22 cellular contexts compared by ENCODE assay signal in genomic region chr2:148604927-148605326, GRCh38.
"Had no signal": no experiment of that assay in that cellular context is flagged by ENCODE, and none has a peak within 500 bp of the region (broad histone marks: within the 10 kb centered on the region; RNA-seq: fewer than 3 reads in every experiment).

No MANE protein-coding gene starts in this region.

- ATAC-seq: left cardiac atrium; left lung; naive thymus-derived CD8-positive, alpha-beta T cell; sciatic nerve; stimulated activated naive CD8-positive, alpha-beta T cell treated with anti-CD3 and anti-CD28 coated beads, Interleukin-15, amount 100 ng/mL, for 72 hours had no signal

- H3K4me1 ChIP-seq: colonic mucosa, esophagus squamous epithelium, left lung, prostate gland, right atrium auricular region, suprapubic skin, transverse colon had no signal

- H3K27ac ChIP-seq: colonic mucosa, esophagus squamous epithelium, left lung, prostate gland, right atrium auricular region, suprapubic skin, transverse colon had no signal

- H3K27me3 ChIP-seq: colonic mucosa, left lung, right atrium auricular region, suprapubic skin, transverse colon had no signal

- DNase-seq: colonic mucosa; effector CD8-positive, alpha-beta T cell; erythroblast; esophagus squamous epithelium; head of caudate nucleus; left cardiac atrium; left lung; naive thymus-derived CD8-positive, alpha-beta T cell; nephron progenitor cell; nucleus accumbens; stimulated activated CD4-positive, alpha-beta T cell treated with anti-CD3 and anti-CD28 coated beads, Interleukin-12 subunit alpha, Interleukin-12 subunit beta, amount 100 ng/mL, for 4 hours; stimulated activated CD4-positive, alpha-beta T cell treated with anti-CD3 and anti-CD28 coated beads, Interleukin-1b, Interleukin-23, amount 100 ng/mL, for 48 hours; stimulated activated CD4-positive, alpha-beta T cell treated with anti-CD3 and anti-CD28 coated beads, Interleukin-4, amount 100 ng/mL, for 1 hour; stimulated activated CD8-positive, alpha-beta memory T cell treated with anti-CD3 and anti-CD28 coated beads, Interleukin-4, amount 100 ng/mL, for 48 hours; stimulated activated naive CD4-positive, alpha-beta T cell; stimulated activated naive CD8-positive, alpha-beta T cell treated with anti-CD3 and anti-CD28 coated beads, Interleukin-15, amount 100 ng/mL, for 72 hours; transverse colon had no signal

- H3K36me3 ChIP-seq: colonic mucosa, esophagus squamous epithelium, left lung, prostate gland, right atrium auricular region, suprapubic skin, transverse colon had no signal

- H3K4me3 ChIP-seq: colonic mucosa, esophagus squamous epithelium, left lung, prostate gland, right atrium auricular region, smooth muscle cell, suprapubic skin, transverse colon had no signal

- H3K9me3 ChIP-seq: colonic mucosa, prostate gland, suprapubic skin, transverse colon had no signal

- H3K4me2 ChIP-seq: smooth muscle cell had no signal
